ENCODE assay signal across 32 cellular contexts in the genomic region with DNA sequence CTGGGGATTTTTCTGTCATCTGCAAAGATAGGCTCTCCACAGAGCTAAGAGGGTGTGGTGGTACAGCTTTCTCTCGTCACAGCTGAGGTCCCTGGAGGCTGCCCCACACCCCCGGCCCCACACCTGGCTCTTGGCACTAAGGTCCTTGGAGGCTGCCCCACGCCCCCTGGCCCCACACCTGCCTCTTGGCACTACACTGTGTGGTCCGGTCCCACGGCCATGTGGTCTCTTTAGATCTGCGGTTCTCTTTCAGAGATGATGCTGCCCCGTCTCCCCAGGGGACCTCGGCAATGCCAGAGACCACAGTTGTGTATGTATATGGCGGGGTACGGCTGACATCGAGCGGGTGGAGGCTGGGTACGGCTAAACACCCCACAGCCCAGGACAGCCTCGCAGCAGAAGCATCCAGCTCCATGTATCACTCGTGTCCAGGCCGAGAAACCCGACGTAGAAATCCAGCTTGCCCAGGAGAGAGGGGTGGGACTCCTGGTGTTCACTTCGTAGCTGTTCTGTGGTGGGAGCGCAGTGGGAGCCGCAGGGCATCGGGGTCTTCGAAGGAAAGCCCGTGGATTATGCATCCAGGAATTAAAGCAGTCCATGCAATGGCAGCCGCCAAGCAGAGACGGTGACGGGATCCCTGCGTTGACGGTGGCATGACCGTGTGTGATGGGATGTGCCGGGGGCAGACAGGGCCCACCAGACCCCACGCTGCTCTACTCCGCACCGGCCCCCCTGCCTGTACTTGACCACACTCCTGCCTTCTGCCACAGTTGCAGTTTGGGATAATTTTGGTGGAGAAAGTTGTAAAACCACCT.
"Had no signal": no experiment of that assay in that cellular context is flagged by ENCODE, and none has a peak within 500 bp of the region (broad histone marks: within the 10 kb centered on the region; RNA-seq: fewer than 3 reads in every experiment).

No MANE protein-coding gene starts in this region.

- H3K4me3 Mint-ChIP-seq: activated CD4-positive, alpha-beta memory T cell treated with anti-CD3 and anti-CD28 coated beads, Interleukin-2, amount 10 ng/mL, durations not matched to agents 7 days and 5 days; activated CD4-positive, alpha-beta T cell treated with anti-CD3 and anti-CD28 coated beads, Interleukin-2, amount 10 ng/mL, durations not matched to agents 7 days and 5 days; activated naive CD8-positive, alpha-beta T cell; activated T-cell treated with anti-CD3 and anti-CD28 coated beads, Interleukin-2, amount 50 U/mL, for 24 hours; activated T-cell treated with anti-CD3 and anti-CD28 coated beads, Interleukin-2, amount 50 U/mL, for 72 hours; WTC11 had no signal

- H3K4me1 ChIP-seq: colonic mucosa, esophagus squamous epithelium, gastroesophageal sphincter had no signal

- H3K4me1 Mint-ChIP-seq: activated CD4-positive, alpha-beta memory T cell treated with anti-CD3 and anti-CD28 coated beads, Interleukin-2, amount 10 ng/mL, durations not matched to agents 7 days and 5 days; activated CD4-positive, alpha-beta T cell treated with anti-CD3 and anti-CD28 coated beads, Interleukin-2, amount 10 ng/mL, durations not matched to agents 7 days and 5 days; WTC11 had no signal

- H3K27ac ChIP-seq: brain microvascular endothelial cell, colonic mucosa, epithelial cell of prostate, esophagus squamous epithelium, gastroesophageal sphincter, VCaP had no signal

- H3K9me3 ChIP-seq: colonic mucosa, esophagus squamous epithelium had no signal

- H3K4me3 ChIP-seq: colonic mucosa, esophagus squamous epithelium, gastroesophageal sphincter had no signal

- DNase-seq: activated CD4-positive, alpha-beta memory T cell treated with anti-CD3 and anti-CD28 coated beads, Interleukin-2, amount 10 ng/mL, durations not matched to agents 7 days and 5 days; activated CD4-positive, alpha-beta T cell treated with anti-CD3 and anti-CD28 coated beads for 1 hour; activated CD4-positive, alpha-beta T cell treated with anti-CD3 and anti-CD28 coated beads for 4 hours; activated CD4-positive, alpha-beta T cell treated with anti-CD3 and anti-CD28 coated beads, Interleukin-2, amount 10 ng/mL, durations not matched to agents 7 days and 5 days; activated CD4-positive, alpha-beta T cell treated with anti-CD3 and anti-CD28 coated beads, Interleukin-2, amount 50 U/mL, for 4 hours; activated CD8-positive, alpha-beta memory T cell treated with anti-CD3 and anti-CD28 coated beads, Interleukin-2, amount 50 U/mL, for 48 hours; activated effector memory CD4-positive, alpha-beta T cell treated with Interleukin-2 at 50 U/mL for 16 hours; activated gamma-delta T cell treated with Interleukin-2 at 50 U/mL for 16 hours; activated naive CD4-positive, alpha-beta T cell treated with anti-CD3 and anti-CD28 coated beads, Interleukin-2, amount 50 U/mL, for 16 hours; activated naive CD4-positive, alpha-beta T cell treated with Interleukin-2 at 50 U/mL for 16 hours; activated T-cell treated with anti-CD3 and anti-CD28 coated beads for 4 hours; activated T-cell treated with anti-CD3 and anti-CD28 coated beads, Interleukin-2, amount 50 U/mL, for 24 hours; activated T-cell treated with anti-CD3 and anti-CD28 coated beads, Interleukin-2, amount 50 U/mL, for 72 hours; amniotic stem cell; anterior cingulate cortex; brain microvascular endothelial cell; caudate nucleus; colonic mucosa; effector CD8-positive, alpha-beta T cell; esophagus squamous epithelium; foreskin melanocyte; T-helper 2 cell had no signal

- H3K9me3 Mint-ChIP-seq: activated T-cell treated with anti-CD3 and anti-CD28 coated beads, Interleukin-2, amount 50 U/mL, for 24 hours; activated T-cell treated with anti-CD3 and anti-CD28 coated beads, Interleukin-2, amount 50 U/mL, for 72 hours had no signal

- H3K36me3 ChIP-seq: brain microvascular endothelial cell, colonic mucosa, esophagus squamous epithelium, gastroesophageal sphincter had no signal

- H3K27me3 Mint-ChIP-seq: activated CD4-positive, alpha-beta memory T cell treated with anti-CD3 and anti-CD28 coated beads, Interleukin-2, amount 10 ng/mL, durations not matched to agents 7 days and 5 days; activated CD4-positive, alpha-beta T cell treated with anti-CD3 and anti-CD28 coated beads, Interleukin-2, amount 10 ng/mL, durations not matched to agents 7 days and 5 days; activated naive CD8-positive, alpha-beta T cell; activated T-cell treated with anti-CD3 and anti-CD28 coated beads, Interleukin-2, amount 50 U/mL, for 24 hours had no signal

- H3K36me3 Mint-ChIP-seq: activated naive CD8-positive, alpha-beta T cell; WTC11 had no signal

- H3K27ac Mint-ChIP-seq: activated CD4-positive, alpha-beta memory T cell treated with anti-CD3 and anti-CD28 coated beads, Interleukin-2, amount 10 ng/mL, durations not matched to agents 7 days and 5 days; activated CD4-positive, alpha-beta T cell treated with anti-CD3 and anti-CD28 coated beads, Interleukin-2, amount 10 ng/mL, durations not matched to agents 7 days and 5 days; activated naive CD8-positive, alpha-beta T cell; activated T-cell treated with anti-CD3 and anti-CD28 coated beads, Interleukin-2, amount 50 U/mL, for 24 hours; activated T-cell treated with anti-CD3 and anti-CD28 coated beads, Interleukin-2, amount 50 U/mL, for 72 hours; WTC11 had no signal

- FAIRE-seq: astrocyte, bronchial epithelial cell, endometrium, endothelial cell of umbilical vein, TTC549 had no signal

- H3K27me3 ChIP-seq: brain microvascular endothelial cell, colonic mucosa had no signal

- ATAC-seq: activated T-cell treated with anti-CD3 and anti-CD28 coated beads, Interleukin-2, amount 50 U/mL, for 72 hours; gastroesophageal sphincter; WTC11 had no signal
